ENCODE assay signal across 17 cellular contexts in the genomic region with DNA sequence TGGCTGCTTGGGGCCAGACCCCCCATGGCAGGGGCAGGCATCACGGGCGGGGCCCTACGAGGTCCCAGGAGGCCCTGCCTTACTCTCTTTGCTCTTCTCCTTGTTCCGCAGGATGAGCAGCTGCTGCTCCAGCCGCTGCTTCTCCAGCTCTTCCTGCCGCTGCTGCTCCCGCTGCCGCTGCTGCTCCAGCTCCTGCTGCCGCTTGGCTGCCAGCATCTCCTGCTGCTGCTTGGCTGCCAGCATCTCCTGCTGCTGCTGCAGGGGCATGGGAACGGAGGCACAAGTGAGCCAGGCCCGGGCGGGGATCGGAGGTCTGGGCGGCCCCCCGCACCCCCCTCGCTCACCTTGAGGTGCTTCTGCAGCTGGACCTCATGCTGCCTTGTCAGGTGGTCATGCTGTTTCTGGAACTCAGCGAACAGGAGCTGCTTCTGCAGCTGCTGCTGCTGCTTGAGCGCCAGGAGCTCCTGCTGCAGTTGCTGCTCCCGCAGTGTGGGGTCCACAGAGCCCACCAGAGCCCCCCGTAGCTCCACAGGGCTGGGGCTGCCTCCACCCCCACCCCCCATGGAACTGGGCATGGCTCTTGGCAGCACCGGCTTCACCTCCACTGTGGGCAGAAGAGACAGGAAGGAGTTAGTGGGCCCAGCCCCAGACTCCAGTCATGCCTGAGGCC. TPM values are rescaled to one million over a fixed set of nuclear protein-coding genes. Genes with fewer than 3 reads are reported as not detected.
"Had no signal": no experiment of that assay in that cellular context is flagged by ENCODE, and none has a peak within 500 bp of the region (broad histone marks: within the 10 kb centered on the region; RNA-seq: fewer than 3 reads in every experiment).

No MANE protein-coding gene starts in this region.

- ATAC-seq: activated CD8-positive, alpha-beta T cell treated with anti-CD3 and anti-CD28 coated beads for 36 hours; activated naive CD8-positive, alpha-beta T cell treated with anti-CD3 and anti-CD28 coated beads, Interleukin-2, amount 50 U/mL, for 24 hours; foreskin keratinocyte; heart right ventricle; left lobe of liver had no signal

- H3K36me3 ChIP-seq: uterus had no signal

- H3K27ac ChIP-seq: ascending aorta, foreskin keratinocyte, heart right ventricle, parathyroid adenoma, stomach, tibial artery, uterus had no signal

- H3K4me3 ChIP-seq: ascending aorta, heart right ventricle, stomach, tibial artery, uterus had no signal

- H2AFZ ChIP-seq: parathyroid adenoma had no signal

- H3K9me3 ChIP-seq: ascending aorta, heart right ventricle, stomach, tibial artery, uterus had no signal

- H3K9ac ChIP-seq: parathyroid adenoma had no signal

- H3K27me3 ChIP-seq: ascending aorta, foreskin keratinocyte, heart right ventricle, stomach, tibial artery, uterus had no signal

- DNase-seq: activated CD4-positive, alpha-beta T cell treated with anti-CD3 and anti-CD28 coated beads for 1 hour; activated CD8-positive, alpha-beta memory T cell treated with anti-CD3 and anti-CD28 coated beads, Interleukin-2, amount 50 U/mL, for 48 hours; activated CD8-positive, alpha-beta T cell treated with anti-CD3 and anti-CD28 coated beads for 36 hours; activated naive CD4-positive, alpha-beta T cell; activated naive CD8-positive, alpha-beta T cell treated with anti-CD3 and anti-CD28 coated beads, Interleukin-2, amount 50 U/mL, for 24 hours; foreskin keratinocyte; heart right ventricle; islet precursor cell; retina; stimulated activated CD4-positive, alpha-beta T cell treated with anti-CD3 and anti-CD28 coated beads, Interleukin-15, amount 100 ng/mL, for 24 hours; stimulated activated CD4-positive, alpha-beta T cell treated with anti-CD3 and anti-CD28 coated beads, Interleukin-4, amount 100 ng/mL, for 24 hours; stomach; tibial artery; uterus had no signal

RNA-seq across cellular contexts. Expression of gene HROB, which starts 48.4 kb away (rescaled TPM):
- total RNA-seq: ascending aorta had no signal
